ENCODE assay signal across 8 cellular contexts in the genomic region with DNA sequence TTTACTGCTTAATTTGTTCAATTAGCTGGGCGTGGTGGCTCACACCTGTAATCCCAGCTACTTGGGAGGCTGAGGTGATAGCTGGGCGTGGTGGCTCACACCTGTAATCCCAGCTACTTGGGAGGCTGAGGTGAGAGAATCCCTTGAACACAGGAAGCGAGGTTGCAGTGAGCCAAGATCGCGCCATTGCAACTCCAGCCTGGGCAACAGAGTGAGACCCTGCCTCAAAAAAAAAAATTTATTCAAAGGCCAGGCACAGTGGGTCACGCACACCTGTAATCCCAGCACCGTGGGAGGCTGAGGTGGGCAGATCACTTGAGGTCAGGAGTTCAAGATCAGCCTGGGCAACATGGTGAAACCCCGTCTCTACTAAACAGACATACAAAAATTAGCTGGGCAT. TPM values are rescaled to one million over a fixed set of nuclear protein-coding genes. Genes with fewer than 3 reads are reported as not detected.
"Had no signal": no experiment of that assay in that cellular context is flagged by ENCODE, and none has a peak within 500 bp of the region (broad histone marks: within the 10 kb centered on the region; RNA-seq: fewer than 3 reads in every experiment).

No MANE protein-coding gene starts in this region.

RNA-seq across cellular contexts. Expression of a gene that starts 9.8 kb away (rescaled TPM):
- total RNA-seq: activated T-helper 2 cell treated with anti-CD3 and anti-CD28 coated beads, Interferon-gamma antibody, Interleukin-2, Interleukin-4, amounts not matched to agents 10 μg/mL and 5 μg/mL and 100 μg/mL, durations not matched to agents 14 hours and 24 hours and 36 hours; naive thymus-derived CD8-positive, alpha-beta T cell had no signal

RNA-seq across cellular contexts. Expression of a gene that starts 40.4 kb away (rescaled TPM):
- total RNA-seq: activated naive CD4-positive, alpha-beta T cell treated with anti-CD3 and anti-CD28 coated beads for 36 hours; activated T-helper 2 cell treated with anti-CD3 and anti-CD28 coated beads, Interferon-gamma antibody, Interleukin-2, Interleukin-4, amounts not matched to agents 10 μg/mL and 5 μg/mL and 100 μg/mL, durations not matched to agents 14 hours and 24 hours and 36 hours; endothelial cell of umbilical vein; fibroblast of villous mesenchyme; glomerular endothelial cell; naive thymus-derived CD8-positive, alpha-beta T cell; stomach; urinary bladder had no signal
